ENCODE assay signal across 21 cellular contexts in the genomic region with DNA sequence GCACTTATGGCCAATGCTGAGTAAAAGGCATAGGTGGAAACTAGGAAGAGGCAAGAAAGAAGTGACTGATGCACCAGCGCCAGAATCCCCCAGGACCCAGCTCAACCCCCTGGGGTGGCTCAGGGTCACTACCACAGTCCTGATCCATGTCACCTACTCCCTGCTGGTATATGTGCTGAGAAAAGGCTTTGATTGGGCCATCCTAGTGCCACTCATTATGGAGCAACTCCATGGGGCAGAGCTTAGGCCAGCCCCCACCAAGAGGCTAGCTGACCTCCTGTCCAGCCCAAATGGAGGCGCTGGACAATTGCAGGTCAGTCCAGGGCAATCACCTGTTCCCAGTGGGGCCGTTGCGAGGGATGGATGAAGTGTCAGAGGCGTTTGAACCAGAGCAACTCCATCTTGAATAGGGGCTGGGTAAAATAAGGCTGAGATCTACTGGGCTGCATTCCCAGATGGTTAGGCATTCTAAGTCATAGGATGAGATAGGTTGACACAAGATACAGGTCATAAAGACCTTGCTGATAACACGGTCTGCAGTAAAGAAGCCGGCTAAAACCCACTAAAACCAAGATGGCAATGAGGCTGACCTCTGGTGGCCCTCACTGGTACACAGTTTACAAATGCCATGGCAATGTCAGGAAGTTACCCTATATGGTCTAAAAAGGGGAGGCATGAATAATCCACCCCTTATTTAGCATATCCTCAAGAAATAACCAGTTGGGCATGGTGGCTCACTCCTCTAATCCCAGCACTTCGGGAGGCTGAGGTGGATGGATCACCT. TPM values are rescaled to one million over a fixed set of nuclear protein-coding genes. Genes with fewer than 3 reads are reported as not detected.
DNase-seq lines count a peak whose midpoint lies in the region; ATAC-seq, FAIRE-seq and TF ChIP-seq lines count a peak whose summit lies in the region.
"Had no signal": no experiment of that assay in that cellular context is flagged by ENCODE, and none has a peak within 500 bp of the region (broad histone marks: within the 10 kb centered on the region; RNA-seq: fewer than 3 reads in every experiment).

No MANE protein-coding gene starts in this region.

- H3K36me3 ChIP-seq in GM12878 (ENCODE audit: control insufficient read depth in 2 of 2, insufficient read depth in 2 of 2, low read length in 1 of 2) (no peaks in the 10 kb centered on the region), mesendoderm (ENCODE audit: control insufficient read depth, insufficient read depth, low read length) (no peaks in the 10 kb centered on the region), kidney (ENCODE audit: control insufficient read depth in 1 of 2, insufficient read depth in 2 of 2, low read length in 2 of 2) (no peaks in the 10 kb centered on the region)
- H3K36me3 ChIP-seq: brain microvascular endothelial cell had no signal

- 25% methylated on average over 8 of the region's 8 CpGs for WGBS in GM12878 (ENCODE audit: insufficient coverage, insufficient replicate concordance, low lambda C conversion rate, missing lambda C conversion rate)
- WGBS in mesendoderm (ENCODE audit: extremely low coverage, insufficient coverage, low lambda C conversion rate): no CpG with 5 or more reads among the region's 8 CpGs

- POLR2A ChIA-PET in GM12878 (lab: Charles Lee): interaction anchor here (0.6 kb wide), 1 partner anchor 16 kb away, joined by 4 read pairs; no protein-coding TSS in a partner anchor

- TF ChIP-seq CTCF in GM12873 (IDR thresholded peaks at IDR 0.05; ENCODE audit: insufficient read depth, low read depth, low read length, missing control alignments) (peak; percentile 11), GM12878 (IDR thresholded peaks at IDR 0.05 in 2 of 3, conservative IDR thresholded peaks at IDR 0.05 in 1 of 3; ENCODE audit: control insufficient read depth in 2 of 3, extremely low read depth in 1 of 3, insufficient read depth in 1 of 3, low read depth in 3 of 3, low read length in 3 of 3) (no peak), kidney (IDR thresholded peaks at IDR 0.05; ENCODE audit: borderline replicate concordance, extremely low read depth, insufficient read depth) (no peak)

- CTCF ChIA-PET in GM12878 (lab: Yijun Ruan, JAX): interaction anchor here (1.0 kb wide), 1 partner anchor 20 kb away, joined by 3 read pairs; no protein-coding TSS in a partner anchor

- FAIRE-seq in GM12878 (lab: Jason Lieb, UNC) (no peak), kidney (lab: Jason Lieb, UNC) (no peak)
- FAIRE-seq: endothelial cell of umbilical vein had no signal

- no peak overlapping the region for H2AK5ac ChIP-seq in mesendoderm (ENCODE audit: low read length)

- TF ChIP-seq EP300 in GM12878 (IDR thresholded peaks at IDR 0.05; ENCODE audit: borderline replicate concordance in 1 of 2, control insufficient read depth in 1 of 2, low read depth in 2 of 2, low read length in 2 of 2): no peak

- RAD21 ChIA-PET in GM12878 (lab: Charles Lee; ENCODE audit: unreplicated experiment): interaction anchor here (1.2 kb wide), 1 partner anchor 74 kb away, joined by 3 read pairs; no protein-coding TSS in a partner anchor

- H3K79me2 ChIP-seq in GM12878 (ENCODE audit: control insufficient read depth, insufficient read depth, low read length): no peaks in the 10 kb centered on the region
- no peaks in the 10 kb centered on the region for H3K79me2 ChIP-seq in mesendoderm (ENCODE audit: control insufficient read depth, insufficient read depth, low read length)

- H3K79me1 ChIP-seq in mesendoderm (ENCODE audit: low read length): no peaks in the 10 kb centered on the region

- ATAC-seq in GM12878 (peak; percentile 31; the same call in 1 of the 3 replicates), HG03442 (IDR thresholded peaks at IDR 0.05; ENCODE audit: unreplicated experiment) (no peak)
- ATAC-seq: T-cell had no signal

- H3K56ac ChIP-seq in mesendoderm (ENCODE audit: low read length): no peak overlapping the region

- no peak overlapping the region for H3K4ac ChIP-seq in mesendoderm (ENCODE audit: low read depth, low read length)

- H3K4me3 ChIP-seq in GM12878 (no peak overlapping the region), mesendoderm (ENCODE audit: low read length) (no peak overlapping the region), kidney (ENCODE audit: low read length in 2 of 2) (no peak overlapping the region)
- H3K4me3 ChIP-seq: coronary artery had no signal

- H2AFZ ChIP-seq in GM12878 (ENCODE audit: control insufficient read depth, low read depth, low read length): no peak overlapping the region

- no peak overlapping the region for H2BK120ac ChIP-seq in mesendoderm (ENCODE audit: low read depth, low read length)

- intact Hi-C loops in GM12878 (cut with micrococcal nuclease; ENCODE audit: unreplicated experiment): no loop called here
- intact Hi-C loops in kidney (cut with DNase I): no loop called here

- no peaks in the 10 kb centered on the region for H3K4me1 ChIP-seq in GM12878 (ENCODE audit: control insufficient read depth, insufficient read depth, low read length)
- no peaks in the 10 kb centered on the region for H3K4me1 ChIP-seq in mesendoderm (ENCODE audit: control insufficient read depth, low read depth, low read length)
- no peaks in the 10 kb centered on the region for H3K4me1 ChIP-seq in kidney (ENCODE audit: control insufficient read depth in 1 of 2, insufficient read depth in 1 of 2, low read depth in 1 of 2, low read length in 2 of 2)

- H3K23ac ChIP-seq in mesendoderm (ENCODE audit: low read length): no peak overlapping the region

- no TSS peak for BruUV-seq in GM12878 (replicated peaks; lab: Mats Ljungman, UMichigan)

- H3K9ac ChIP-seq in GM12878 (ENCODE audit: control insufficient read depth, insufficient read depth, low read length): no peak overlapping the region
- no peak overlapping the region for H3K9ac ChIP-seq in mesendoderm (ENCODE audit: low read length)
- H3K9ac ChIP-seq in kidney (ENCODE audit: low read length in 2 of 2): no peak overlapping the region

- H3K27ac ChIP-seq in GM12878 (ENCODE audit: control insufficient read depth, insufficient read depth) (no peak overlapping the region), mesendoderm (ENCODE audit: low read depth, low read length) (no peak overlapping the region), kidney (ENCODE audit: low read depth in 2 of 2, low read length in 2 of 2) (no peak overlapping the region)
- H3K27ac ChIP-seq: brain microvascular endothelial cell, coronary artery had no signal

- no peak overlapping the region for H2BK5ac ChIP-seq in mesendoderm (ENCODE audit: low read length)

- no peak overlapping the region for H3K18ac ChIP-seq in mesendoderm (ENCODE audit: low read length)

- no peak overlapping the region for H4K8ac ChIP-seq in mesendoderm (ENCODE audit: low read depth, low read length)

- no peaks in the 10 kb centered on the region for H4K20me1 ChIP-seq in GM12878 (ENCODE audit: control insufficient read depth, insufficient read depth)

- no peaks in the 10 kb centered on the region for H3K9me3 ChIP-seq in GM12878 (replicated peaks; ENCODE audit: control insufficient read depth, insufficient read depth, low read length)
- no peaks in the 10 kb centered on the region for H3K9me3 ChIP-seq in kidney (ENCODE audit: control insufficient read depth in 1 of 2, low read length in 2 of 2)

- no peak overlapping the region for H3K4me2 ChIP-seq in GM12878 (ENCODE audit: control insufficient read depth, insufficient read depth)
- no peak overlapping the region for H3K4me2 ChIP-seq in mesendoderm (ENCODE audit: low read length)

- in situ Hi-C loops in GM12878 (cut with MboI): no loop called here

- TF ChIP-seq RAD21 in GM12878 (IDR thresholded peaks at IDR 0.05; ENCODE audit: insufficient read depth, low read depth, low read length): no peak

- SMC1A ChIA-PET in GM12878 (lab: Charles Lee; ENCODE audit: uncharacterized antibody, unreplicated experiment): no interaction called here

- no peak for TF ChIP-seq POLR2A in GM12878 (IDR thresholded peaks at IDR 0.05; ENCODE audit: low read depth, low read length)

- H2BK15ac ChIP-seq in mesendoderm (replicated peaks; ENCODE audit: low read depth): no peak overlapping the region

- DNase-seq in MV-4-11 (lab: John Stamatoyannopoulos, UW): peak; percentile 14
- DNase-seq in GM12878 (ENCODE audit: low read depth, low spot score): no peak
- peak; percentile 60 for DNase-seq in mesendoderm
- DNase-seq in kidney: no peak
- DNase-seq in D341Med (ENCODE audit: low spot score): no peak
- DNase-seq: activated CD4-positive, alpha-beta T cell treated with anti-CD3 and anti-CD28 coated beads, Interleukin-2, amount 50 U/mL, for 1 hour; activated CD8-positive, alpha-beta memory T cell treated with anti-CD3 and anti-CD28 coated beads, Interleukin-2, amount 50 U/mL, for 48 hours; activated gamma-delta T cell; brain microvascular endothelial cell; foreskin fibroblast; hypothalamus; mammary epithelial cell; NCI-H2081; NCI-H446; retina; T-cell had no signal

- H4K5ac ChIP-seq in mesendoderm (ENCODE audit: low read length): no peak overlapping the region

- no peaks in the 10 kb centered on the region; a peak in 2 of 4 replicates for H3K27me3 ChIP-seq in GM12878 (replicated peaks in 1 of 2; ENCODE audit: control insufficient read depth in 2 of 2, insufficient read depth in 2 of 2, low read length in 1 of 2)
- H3K27me3 ChIP-seq in mesendoderm (ENCODE audit: insufficient read depth, low read length, poor library complexity): no peaks in the 10 kb centered on the region

TF ChIP-seq in GM12878, 131 proteins besides CTCF, POLR2A, EP300 and RAD21 (continues in another document):
- TF ChIP-seq SRF (IDR thresholded peaks at IDR 0.05; ENCODE audit: low read depth in 2 of 2, low read length in 2 of 2): 0 out of 4 replicates have a peak, but pooled peaks of 1 of the 2 experiments have one; percentile 40

RNA-seq across cellular contexts. Expression of a gene that starts 20.6 kb away (rescaled TPM):
- total RNA-seq in GM12878 (2013; cell fraction: nucleolus; rRNA removed): 0.10 TPM in 2 replicates
- total RNA-seq in GM12878 (2014; rRNA removed): not detected in 2 replicates
- total RNA-seq in GM12878 (2014; rRNA removed; fragmentation: Illumina TruSeq; extraction: Trizol): not detected in 2 replicates
- total RNA-seq in GM12878 (2021): 0.05 TPM in 1 of 2 replicates, not detected in the other
- not detected for polyA plus RNA-seq in GM12878 (2011; ENCODE audit: low read depth)
- polyA plus RNA-seq in GM12878 (2011; rRNA removed): not detected in 2 replicates
- polyA plus RNA-seq in GM12878 (2011; cell fraction: cytosol; rRNA removed): 0.02 TPM in 1 of 2 replicates, not detected in the other
- 0.10 and 0.13 TPM in 2 replicates for polyA plus RNA-seq in GM12878 (2011; cell fraction: nucleus; rRNA removed)
- polyA plus RNA-seq in GM12878 (2012): 0.03 TPM in 1 of 2 replicates, not detected in the other
- not detected in 2 replicates for polyA plus RNA-seq in GM12878 (2014; fragmentation: Illumina TruSeq; extraction: Trizol)
- polyA plus RNA-seq in GM12878 (2014; fragmentation: Nextera tagmentation; extraction: Ambion mirVana): not detected
- polyA plus RNA-seq in GM12878 (2014; rRNA removed): not detected in 2 replicates
- polyA plus RNA-seq in GM12878 (2016; fragmentation: Nextera tagmentation; extraction: Ambion mirVana): not detected
- 0.05 TPM in 1 of 2 replicates, not detected in the other for polyA minus RNA-seq in GM12878 (2011; rRNA and poly(A)+ RNA removed)
- polyA minus RNA-seq in GM12878 (2011; cell fraction: cytosol; rRNA and poly(A)+ RNA removed): not detected in 2 replicates
- polyA minus RNA-seq in GM12878 (2011; cell fraction: nucleus; rRNA and poly(A)+ RNA removed): under 0.01 and 0.10 TPM in 2 replicates
- polyA plus RNA-seq in mesendoderm (2013, experiment 1 of 2): 4.2 TPM
- 4.4 TPM for polyA plus RNA-seq in mesendoderm (2013, experiment 2 of 2)
- 3.9 TPM for total RNA-seq in kidney
- polyA plus RNA-seq in kidney (ENCODE audit: insufficient read depth, low read depth, low replicate concordance): 1.4 TPM
- total RNA-seq: B cell had no signal

Comparison
In these comparisons a context has a peak if more than half of its experiments do, and no peak if none do; other contexts are left out.
1. DNase-seq: peak in MV-4-11 (single experiment) and mesendoderm (single experiment); none in GM12878 (single experiment), kidney (single experiment) and D341Med (single experiment).